14 cellular contexts compared by ENCODE assay signal in the genomic region with DNA sequence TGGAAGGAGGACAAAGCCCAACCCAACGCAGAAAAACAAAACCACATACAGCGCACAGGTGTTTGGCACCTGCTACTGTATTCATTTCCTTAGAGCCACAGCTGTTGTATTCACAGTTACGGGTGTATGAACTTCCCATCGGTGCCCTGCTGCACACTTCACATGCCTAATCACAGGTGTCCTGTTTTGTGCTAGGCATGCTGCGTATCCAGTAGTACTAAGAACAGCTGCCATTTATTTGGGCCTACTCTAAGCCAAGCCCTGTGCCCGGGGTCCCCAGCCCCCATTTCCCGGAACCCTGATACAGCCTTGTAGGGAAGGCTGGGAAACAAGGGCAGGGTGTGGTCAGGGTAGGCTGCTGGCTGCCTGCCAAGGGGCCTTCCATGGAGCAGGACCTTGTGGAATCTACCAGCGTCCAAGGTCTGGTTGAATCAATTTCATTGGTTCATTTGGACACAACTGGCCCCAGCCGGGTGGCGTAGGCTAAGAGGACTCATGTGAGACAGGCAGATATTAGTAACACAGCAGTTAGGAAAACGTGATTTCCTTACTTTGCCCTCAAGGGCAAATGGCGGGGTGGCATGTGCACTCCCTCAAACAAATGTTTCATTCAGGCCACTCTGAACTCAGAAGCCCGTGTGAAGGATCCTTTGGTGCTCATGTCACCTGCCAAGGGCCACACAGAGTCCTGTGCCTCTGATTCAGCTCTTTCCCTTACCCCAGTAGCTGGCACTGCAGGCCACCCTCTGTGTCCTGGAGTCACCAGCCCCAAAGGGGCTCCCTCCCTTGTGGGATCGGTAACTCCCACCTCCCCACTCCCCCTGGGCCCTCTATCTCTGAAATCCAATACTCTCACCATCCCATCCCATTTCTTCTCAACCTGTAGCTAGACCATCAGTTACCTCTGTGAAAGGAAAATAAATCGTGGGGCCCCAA. TPM values are rescaled to one million over a fixed set of nuclear protein-coding genes. Genes with fewer than 3 reads are reported as not detected.
DNase-seq lines count a peak whose midpoint lies in the region; ATAC-seq and TF ChIP-seq lines count a peak whose summit lies in the region.
"Had no signal": no experiment of that assay in that cellular context is flagged by ENCODE, and none has a peak within 500 bp of the region (broad histone marks: within the 10 kb centered on the region; RNA-seq: fewer than 3 reads in every experiment).

No MANE protein-coding gene starts in this region.

- H3K4me3 ChIP-seq in iPS-18a (ENCODE audit: low read length) (peak overlapping the region; percentile 31), transverse colon (peak overlapping the region in 1 of 4 donors; percentile 47)
- H3K4me3 ChIP-seq: esophagus squamous epithelium had no signal

- WGBS in transverse colon (ENCODE audit: low coverage in 1 of 2), 2 donors, result 48 to 60% methylated on average over 4 to 15 of the region's 15 CpGs

- H3K27me3 ChIP-seq in iPS-18a (ENCODE audit: control insufficient read depth, insufficient read depth, low read length) (no peaks in the 10 kb centered on the region), transverse colon (no peaks in the 10 kb centered on the region)

- ATAC-seq in HG03469 (IDR thresholded peaks at IDR 0.05; ENCODE audit: unreplicated experiment), result no peak
- ATAC-seq: HCT116, T-cell had no signal

- H3K36me3 ChIP-seq in iPS-18a (ENCODE audit: control insufficient read depth, low read depth, low read length), result no peaks in the 10 kb centered on the region
- no peaks in the 10 kb centered on the region for H3K36me3 ChIP-seq in transverse colon
- H3K36me3 ChIP-seq: esophagus squamous epithelium had no signal

- TF ChIP-seq CTCF in transverse colon (IDR thresholded peaks at IDR 0.05), result no peak

- H3K9me3 ChIP-seq in iPS-18a (ENCODE audit: control insufficient read depth, low read depth, low read length), result no peaks in the 10 kb centered on the region
- H3K9me3 ChIP-seq in transverse colon, result no peaks in the 10 kb centered on the region
- H3K9me3 ChIP-seq: esophagus squamous epithelium had no signal

- TF ChIP-seq EP300 in transverse colon (IDR thresholded peaks at IDR 0.05; ENCODE audit: low read depth), result no peak

- DNase-seq in DMS 273 (lab: John Stamatoyannopoulos, UW; ENCODE audit: unreplicated experiment) (peak; percentile 51), DMS 273 treated with DMSO at 0.1 percent for 48 hours (lab: John Stamatoyannopoulos, UW) (no peak), NCI-H526 (lab: John Stamatoyannopoulos, UW) (peak; percentile 63 to 79), transverse colon (peak; percentile 91), NOMO-1 (lab: John Stamatoyannopoulos, UW; ENCODE audit: unreplicated experiment in 2 of 2) (no peak)
- no peak for DNase-seq in effector CD8-positive, alpha-beta T cell (lab: John Stamatoyannopoulos, UW)
- DNase-seq: esophagus squamous epithelium, NCI-H446, T-cell had no signal

- TF ChIP-seq POLR2A in transverse colon (IDR thresholded peaks at IDR 0.05), result no peak

- peaks cover 23% of the 10 kb centered on the region for H3K4me1 ChIP-seq in iPS-18a (ENCODE audit: control insufficient read depth, low read depth, low read length)
- H3K4me1 ChIP-seq in transverse colon, result peaks cover 2 to 28% (median 21%) of the 10 kb centered on the region in 4 donors

- intact Hi-C loops in transverse colon (cut with DNase I; ENCODE audit: low total_unique reads), result no loop called here

- H3K27ac ChIP-seq in iPS-18a (ENCODE audit: low read length), result no peak overlapping the region
- H3K27ac ChIP-seq in transverse colon, result peak overlapping the region; percentile 74 to 87 (median 84)
- H3K27ac ChIP-seq: esophagus squamous epithelium had no signal

- in situ Hi-C loops in transverse colon (cut with MboI; ENCODE audit: low pct_ligation_motif_present in 1 of 4, low pct_unique_long_range_greater_than_20kb in 1 of 4, low sequenced_read_pairs in 3 of 4), result no loop called here

- no peak overlapping the region for H3K9ac ChIP-seq in iPS-18a (ENCODE audit: low read length)

RNA-seq across cellular contexts. Expression of a gene that starts 1.0 kb away (rescaled TPM):
- total RNA-seq in transverse colon, result 100 to 1,000 TPM in 1 of 4 donors, 10 to 100 TPM in 3; 10.5 to 174 (median 63.2) TPM
- total RNA-seq: A172, esophagus squamous epithelium, kidney epithelial cell, T-cell had no signal

RNA-seq across cellular contexts. Expression of a gene that starts 16.4 kb away (rescaled TPM):
- 10 to 100 TPM; 16.1 to 36.2 (median 26.9) TPM for total RNA-seq in transverse colon

Comparison
In these comparisons a context has a peak if more than half of its experiments do, and no peak if none do; other contexts are left out.
1. DNase-seq: peak in DMS 273 (single experiment), NCI-H526 (2 of 2) and transverse colon (single experiment); none in DMS 273 treated with DMSO at 0.1 percent for 48 hours (single experiment), effector CD8-positive, alpha-beta T cell (single experiment) and NOMO-1 (0 of 2).